In the genomic region with DNA sequence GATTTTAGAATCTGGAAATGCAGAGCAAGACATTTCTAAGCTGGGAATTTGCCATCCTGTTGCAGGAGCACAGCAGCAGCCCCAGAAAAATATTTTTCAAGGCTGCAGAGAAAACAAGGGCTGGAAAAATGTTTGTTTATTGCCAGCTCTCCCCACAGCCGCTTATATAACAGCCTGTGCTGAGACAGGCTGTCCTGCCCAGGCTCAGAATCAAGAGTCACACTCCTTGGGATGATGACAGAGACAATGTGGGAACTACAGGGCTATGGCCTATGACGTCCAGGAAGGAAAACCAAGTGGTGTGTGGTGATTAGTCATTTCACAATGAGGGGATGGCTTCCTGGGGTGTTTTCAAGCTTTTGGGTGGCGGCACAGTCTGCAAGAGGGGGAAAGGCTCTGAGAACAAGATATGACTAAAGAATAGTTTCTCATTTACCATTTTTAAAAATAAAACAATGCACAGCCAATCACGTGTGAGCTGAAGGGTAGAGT, we compare ENCODE assay signal across 8 cellular contexts.
DNase-seq lines count a peak whose midpoint lies in the region; ATAC-seq and TF ChIP-seq lines count a peak whose summit lies in the region.

No MANE protein-coding gene starts in this region.

- peaks cover 17% of the 10 kb centered on the region for H3K4me1 ChIP-seq in thymus (ENCODE audit: control insufficient read depth, insufficient read depth, low read length)

- 38 to 40% methylated on average over 4 of the region's 4 CpGs for WGBS in lower leg skin, 2 donors
- WGBS in thymus, result 32% methylated on average over 4 of the region's 4 CpGs

- peak; percentile 93 for DNase-seq in AG20443 (ENCODE audit: low spot score)
- peak; percentile 40 for DNase-seq in MG63
- DNase-seq in cardiac fibroblast (ENCODE audit: low read depth in 2 of 2), result peak; percentile 97 to 99
- DNase-seq in lower leg skin (ENCODE audit: low spot score in 2 of 2), result peak; percentile 89 to 91
- no peak for DNase-seq in WERI-Rb-1
- DNase-seq in foreskin melanocyte, result no peak

- intact Hi-C loops in lower leg skin (cut with DNase I; ENCODE audit: low total_unique reads), result no loop called here

- no peaks in the 10 kb centered on the region for H3K36me3 ChIP-seq in MG63
- H3K36me3 ChIP-seq in thymus (ENCODE audit: control insufficient read depth, insufficient read depth), result no peaks in the 10 kb centered on the region
- H3K36me3 ChIP-seq in WERI-Rb-1, result no peaks in the 10 kb centered on the region

- no peak for TF ChIP-seq CTCF in cardiac fibroblast (IDR thresholded peaks at IDR 0.05; ENCODE audit: low read depth, low read length)
- TF ChIP-seq CTCF in lower leg skin (IDR thresholded peaks at IDR 0.05), result no peak
- TF ChIP-seq CTCF in WERI-Rb-1 (IDR thresholded peaks at IDR 0.05; ENCODE audit: low read depth, low read length), result no peak

- no peak for TF ChIP-seq POLR2A in lower leg skin (IDR thresholded peaks at IDR 0.05)

- H3K27ac ChIP-seq in thymus (ENCODE audit: low read depth) (peak overlapping the region; percentile 54), WERI-Rb-1 (no peak overlapping the region)

- H3K4me3 ChIP-seq in MG63 (no peak overlapping the region), cardiac fibroblast (replicated peaks in 1 of 2; ENCODE audit: low read depth in 2 of 2, low read length in 2 of 2) (no peak overlapping the region), lower leg skin (ENCODE audit: low read depth, poor library complexity, severe bottlenecking) (no peak overlapping the region), thymus (ENCODE audit: low read length) (no peak overlapping the region), WERI-Rb-1 (ENCODE audit: low read depth, low read length) (no peak overlapping the region)

- peak; percentile 81 for ATAC-seq in GM19438 (IDR thresholded peaks at IDR 0.05; ENCODE audit: low read depth, unreplicated experiment)

- no peaks in the 10 kb centered on the region; the same call in none of the 2 replicates for H3K9me3 ChIP-seq in MG63
- H3K9me3 ChIP-seq in thymus (ENCODE audit: control insufficient read depth), result no peaks in the 10 kb centered on the region
- H3K9me3 ChIP-seq in WERI-Rb-1 (ENCODE audit: severe bottlenecking), result no peaks in the 10 kb centered on the region

- H3K27me3 ChIP-seq in MG63, result no peaks in the 10 kb centered on the region
- H3K27me3 ChIP-seq in thymus (ENCODE audit: control insufficient read depth, insufficient read depth), result no peaks in the 10 kb centered on the region
- H3K27me3 ChIP-seq in WERI-Rb-1 (ENCODE audit: insufficient read depth, low read depth, severe bottlenecking), result no peaks in the 10 kb centered on the region

Comparison
In these comparisons a context has a peak if more than half of its experiments do, and no peak if none do; other contexts are left out.
1. DNase-seq: peak in AG20443 (single experiment), MG63 (single experiment), cardiac fibroblast (2 of 2) and lower leg skin (2 of 2); none in WERI-Rb-1 (single experiment) and foreskin melanocyte (single experiment).